Comparison of ENCODE assay signal across 12 cellular contexts in the genomic region with DNA sequence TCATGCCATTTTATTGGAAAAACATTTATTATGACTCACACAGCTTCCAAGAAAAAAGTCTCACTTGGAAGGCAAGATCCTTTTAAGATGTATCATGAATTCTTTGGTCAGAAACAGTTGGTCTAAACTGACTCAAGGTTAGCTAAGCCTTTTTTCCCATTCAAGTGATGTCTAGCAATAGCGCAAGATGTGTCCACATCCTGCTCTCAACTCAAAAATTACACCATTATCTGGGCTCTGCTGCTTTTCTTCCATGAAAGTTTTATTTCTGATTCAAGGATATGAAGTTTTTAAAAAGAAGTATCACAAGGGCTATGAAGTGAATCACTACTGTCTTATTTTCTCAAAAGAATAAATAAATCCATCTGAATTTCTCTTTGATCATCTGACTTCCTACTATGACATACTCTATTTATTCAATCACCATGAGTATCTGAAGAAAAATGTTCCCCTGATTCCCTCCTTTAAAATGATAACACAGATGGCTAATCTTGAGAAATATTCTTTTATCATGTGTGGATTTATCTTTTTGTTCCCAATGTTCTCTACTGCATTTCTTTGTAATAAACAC.
A peak's percentile ranks its signal among the peaks of the same experiment; 100 is the strongest.
DNase-seq lines count a peak whose midpoint lies in the region; ATAC-seq and TF ChIP-seq lines count a peak whose summit lies in the region.
"Had no signal": no experiment of that assay in that cellular context is flagged by ENCODE, and none has a peak within 500 bp of the region (broad histone marks: within the 10 kb centered on the region; RNA-seq: fewer than 3 reads in every experiment).

No MANE protein-coding gene starts in this region.

- 85 to 100% methylated on average over 1 of the region's 1 CpG for WGBS in gastroesophageal sphincter (ENCODE audit: low coverage in 1 of 2), 2 donors

- H3K4me1 Mint-ChIP-seq in activated T-cell treated with anti-CD3 and anti-CD28 coated beads, Interleukin-2, amount 50 U/mL, for 72 hours (ENCODE audit: low read depth), result peaks cover 13% of the 10 kb centered on the region
- H3K4me1 Mint-ChIP-seq in activated T-cell treated with anti-CD3 and anti-CD28 coated beads, Interleukin-2, amount 50 U/mL, for 4 hours (ENCODE audit: low read depth), result peaks cover 3% of the 10 kb centered on the region
- H3K4me1 Mint-ChIP-seq: memory B cell had no signal

- H3K27me3 Mint-ChIP-seq in activated T-cell treated with anti-CD3 and anti-CD28 coated beads, Interleukin-2, amount 50 U/mL, for 72 hours (ENCODE audit: low read depth), result no peaks in the 10 kb centered on the region
- H3K27me3 Mint-ChIP-seq in activated T-cell treated with anti-CD3 and anti-CD28 coated beads, Interleukin-2, amount 50 U/mL, for 4 hours (ENCODE audit: low read depth), result no peaks in the 10 kb centered on the region
- H3K27me3 Mint-ChIP-seq: memory B cell had no signal

- no peak for ATAC-seq in activated T-cell treated with anti-CD3 and anti-CD28 coated beads, Interleukin-2, amount 50 U/mL, for 72 hours (replicated peaks in 1 of 2)
- no peak for ATAC-seq in activated T-cell treated with anti-CD3 and anti-CD28 coated beads, Interleukin-2, amount 50 U/mL, for 4 hours
- ATAC-seq in SK-N-SH treated with all-trans-retinoic acid at 6 μM for 48 hours (peak; percentile 96), HG02623 (IDR thresholded peaks at IDR 0.05; ENCODE audit: unreplicated experiment) (no peak), gastroesophageal sphincter (no peak)
- ATAC-seq: right lobe of liver had no signal

- H3K36me3 ChIP-seq in gastroesophageal sphincter, result peaks cover 0 to 3% of the 10 kb centered on the region in 2 donors
- H3K36me3 ChIP-seq: BLaER1, cardiac muscle cell, right lobe of liver had no signal

- peak overlapping the region in 1 of 2 donors; percentile 53 for H3K4me3 Mint-ChIP-seq in activated T-cell treated with anti-CD3 and anti-CD28 coated beads, Interleukin-2, amount 50 U/mL, for 72 hours
- H3K4me3 Mint-ChIP-seq in activated T-cell treated with anti-CD3 and anti-CD28 coated beads, Interleukin-2, amount 50 U/mL, for 4 hours, result no peak overlapping the region
- H3K4me3 Mint-ChIP-seq: memory B cell had no signal

- TF ChIP-seq EP300 in gastroesophageal sphincter (IDR thresholded peaks at IDR 0.05), result no peak

- H3K9me3 ChIP-seq in gastroesophageal sphincter, result no peaks in the 10 kb centered on the region
- H3K9me3 ChIP-seq: BLaER1 had no signal

- no peak for DNase-seq in activated T-cell treated with anti-CD3 and anti-CD28 coated beads, Interleukin-2, amount 50 U/mL, for 72 hours
- DNase-seq in activated T-cell treated with anti-CD3 and anti-CD28 coated beads, Interleukin-2, amount 50 U/mL, for 4 hours, result no peak
- DNase-seq in fibroblast of pulmonary artery (ENCODE audit: low read depth) (peak; percentile 90), AML-193 (lab: John Stamatoyannopoulos, UW) (no peak), NCI-H146 (lab: John Stamatoyannopoulos, UW) (no peak)
- DNase-seq: right lobe of liver had no signal

- TF ChIP-seq POLR2A in gastroesophageal sphincter (IDR thresholded peaks at IDR 0.05), result no peak

- no peaks in the 10 kb centered on the region for H3K27me3 ChIP-seq in gastroesophageal sphincter
- H3K27me3 ChIP-seq: BLaER1, cardiac muscle cell, right lobe of liver had no signal

- H3K4me3 ChIP-seq in fibroblast of pulmonary artery (replicated peaks; ENCODE audit: low read depth, low read length) (peak overlapping the region; percentile 5), gastroesophageal sphincter (no peak overlapping the region)
- H3K4me3 ChIP-seq: BLaER1, cardiac muscle cell, right lobe of liver had no signal

- no peaks in the 10 kb centered on the region for H3K4me1 ChIP-seq in gastroesophageal sphincter
- H3K4me1 ChIP-seq: BLaER1, right lobe of liver had no signal

- peaks cover 0 to 3% of the 10 kb centered on the region in 2 donors for H3K9me3 Mint-ChIP-seq in activated T-cell treated with anti-CD3 and anti-CD28 coated beads, Interleukin-2, amount 50 U/mL, for 72 hours
- H3K9me3 Mint-ChIP-seq in activated T-cell treated with anti-CD3 and anti-CD28 coated beads, Interleukin-2, amount 50 U/mL, for 4 hours, result no peaks in the 10 kb centered on the region

- H3K36me3 Mint-ChIP-seq in activated T-cell treated with anti-CD3 and anti-CD28 coated beads, Interleukin-2, amount 50 U/mL, for 72 hours (ENCODE audit: insufficient read depth in 2 of 2), result no peaks in the 10 kb centered on the region
- peaks cover 7% of the 10 kb centered on the region for H3K36me3 Mint-ChIP-seq in activated T-cell treated with anti-CD3 and anti-CD28 coated beads, Interleukin-2, amount 50 U/mL, for 4 hours (ENCODE audit: insufficient read depth)
- H3K36me3 Mint-ChIP-seq: memory B cell had no signal

- peak overlapping the region; percentile 91 for H3K27ac Mint-ChIP-seq in activated T-cell treated with anti-CD3 and anti-CD28 coated beads, Interleukin-2, amount 50 U/mL, for 72 hours
- H3K27ac Mint-ChIP-seq: memory B cell had no signal

- TF ChIP-seq CTCF in fibroblast of pulmonary artery (IDR thresholded peaks at IDR 0.05; ENCODE audit: low read length, missing control alignments) (no peak), gastroesophageal sphincter (IDR thresholded peaks at IDR 0.05) (no peak)

- no peak overlapping the region for H3K27ac ChIP-seq in gastroesophageal sphincter
- H3K27ac ChIP-seq: BLaER1, cardiac muscle cell, right lobe of liver had no signal

TF ChIP-seq in SK-N-SH treated with all-trans-retinoic acid at 6 μM for 48 hours, 23 proteins besides CTCF, POLR2A, EP300 and RAD21:
- no peak for TF ChIP-seq SNAI2 (CRISPR knock-in tag; IDR thresholded peaks at IDR 0.05)
- no peak for TF ChIP-seq GLIS3 (CRISPR knock-in tag; IDR thresholded peaks at IDR 0.05)
- TF ChIP-seq, protein P1, sequence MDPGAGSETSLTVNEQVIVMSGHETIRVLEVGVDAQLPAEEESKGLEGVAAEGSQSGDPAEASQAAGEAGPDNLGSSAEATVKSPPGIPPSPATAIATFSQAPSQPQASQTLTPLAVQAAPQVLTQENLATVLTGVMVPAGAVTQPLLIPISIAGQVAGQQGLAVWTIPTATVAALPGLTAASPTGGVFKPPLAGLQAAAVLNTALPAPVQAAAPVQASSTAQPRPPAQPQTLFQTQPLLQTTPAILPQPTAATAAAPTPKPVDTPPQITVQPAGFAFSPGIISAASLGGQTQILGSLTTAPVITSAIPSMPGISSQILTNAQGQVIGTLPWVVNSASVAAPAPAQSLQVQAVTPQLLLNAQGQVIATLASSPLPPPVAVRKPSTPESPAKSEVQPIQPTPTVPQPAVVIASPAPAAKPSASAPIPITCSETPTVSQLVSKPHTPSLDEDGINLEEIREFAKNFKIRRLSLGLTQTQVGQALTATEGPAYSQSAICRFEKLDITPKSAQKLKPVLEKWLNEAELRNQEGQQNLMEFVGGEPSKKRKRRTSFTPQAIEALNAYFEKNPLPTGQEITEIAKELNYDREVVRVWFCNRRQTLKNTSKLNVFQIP (CRISPR knock-in tag; IDR thresholded peaks at IDR 0.05; ENCODE audit: borderline replicate concordance, low read depth), result no peak
- TF ChIP-seq ZC3H10 (CRISPR knock-in tag; IDR thresholded peaks at IDR 0.05), result no peak
- TF ChIP-seq ZNF70 (CRISPR knock-in tag; IDR thresholded peaks at IDR 0.05), result no peak
- no peak for TF ChIP-seq ZNF565 (CRISPR knock-in tag; conservative IDR thresholded peaks at IDR 0.05; ENCODE audit: low read depth)
- TF ChIP-seq, protein P2, sequence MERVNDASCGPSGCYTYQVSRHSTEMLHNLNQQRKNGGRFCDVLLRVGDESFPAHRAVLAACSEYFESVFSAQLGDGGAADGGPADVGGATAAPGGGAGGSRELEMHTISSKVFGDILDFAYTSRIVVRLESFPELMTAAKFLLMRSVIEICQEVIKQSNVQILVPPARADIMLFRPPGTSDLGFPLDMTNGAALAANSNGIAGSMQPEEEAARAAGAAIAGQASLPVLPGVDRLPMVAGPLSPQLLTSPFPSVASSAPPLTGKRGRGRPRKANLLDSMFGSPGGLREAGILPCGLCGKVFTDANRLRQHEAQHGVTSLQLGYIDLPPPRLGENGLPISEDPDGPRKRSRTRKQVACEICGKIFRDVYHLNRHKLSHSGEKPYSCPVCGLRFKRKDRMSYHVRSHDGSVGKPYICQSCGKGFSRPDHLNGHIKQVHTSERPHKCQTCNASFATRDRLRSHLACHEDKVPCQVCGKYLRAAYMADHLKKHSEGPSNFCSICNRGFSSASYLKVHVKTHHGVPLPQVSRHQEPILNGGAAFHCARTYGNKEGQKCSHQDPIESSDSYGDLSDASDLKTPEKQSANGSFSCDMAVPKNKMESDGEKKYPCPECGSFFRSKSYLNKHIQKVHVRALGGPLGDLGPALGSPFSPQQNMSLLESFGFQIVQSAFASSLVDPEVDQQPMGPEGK (CRISPR knock-in tag; IDR thresholded peaks at IDR 0.05; ENCODE audit: borderline replicate concordance), result no peak
- no peak for TF ChIP-seq OSR1 (CRISPR knock-in tag; IDR thresholded peaks at IDR 0.05)
- TF ChIP-seq ZNF8 (CRISPR knock-in tag; IDR thresholded peaks at IDR 0.05), result no peak
- TF ChIP-seq ZFP30 (CRISPR knock-in tag; IDR thresholded peaks at IDR 0.05), result no peak
- TF ChIP-seq ESRRG (CRISPR knock-in tag; IDR thresholded peaks at IDR 0.05), result no peak
- TF ChIP-seq CSDC2 (CRISPR knock-in tag; IDR thresholded peaks at IDR 0.05), result no peak
- TF ChIP-seq, protein P3, sequence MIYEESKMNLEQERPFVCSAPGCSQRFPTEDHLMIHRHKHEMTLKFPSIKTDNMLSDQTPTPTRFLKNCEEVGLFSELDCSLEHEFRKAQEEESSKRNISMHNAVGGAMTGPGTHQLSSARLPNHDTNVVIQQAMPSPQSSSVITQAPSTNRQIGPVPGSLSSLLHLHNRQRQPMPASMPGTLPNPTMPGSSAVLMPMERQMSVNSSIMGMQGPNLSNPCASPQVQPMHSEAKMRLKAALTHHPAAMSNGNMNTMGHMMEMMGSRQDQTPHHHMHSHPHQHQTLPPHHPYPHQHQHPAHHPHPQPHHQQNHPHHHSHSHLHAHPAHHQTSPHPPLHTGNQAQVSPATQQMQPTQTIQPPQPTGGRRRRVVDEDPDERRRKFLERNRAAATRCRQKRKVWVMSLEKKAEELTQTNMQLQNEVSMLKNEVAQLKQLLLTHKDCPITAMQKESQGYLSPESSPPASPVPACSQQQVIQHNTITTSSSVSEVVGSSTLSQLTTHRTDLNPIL (CRISPR knock-in tag; IDR thresholded peaks at IDR 0.05; ENCODE audit: low read depth), result no peak
- no peak for TF ChIP-seq BACH2 (CRISPR knock-in tag; IDR thresholded peaks at IDR 0.05; ENCODE audit: borderline replicate concordance)
- TF ChIP-seq TCF4 (CRISPR knock-in tag; IDR thresholded peaks at IDR 0.05; ENCODE audit: borderline replicate concordance), result no peak
- TF ChIP-seq ISL1 (CRISPR knock-in tag; IDR thresholded peaks at IDR 0.05), result no peak
- TF ChIP-seq ZFP3 (CRISPR knock-in tag; IDR thresholded peaks at IDR 0.05), result no peak
